ENCODE assay signal across 8 cellular contexts in genomic region chr2:172556284-172557033, GRCh38. TPM values are rescaled to one million over a fixed set of nuclear protein-coding genes. Genes with fewer than 3 reads are reported as not detected.
DNase-seq lines count a peak whose midpoint lies in the region; ATAC-seq and TF ChIP-seq lines count a peak whose summit lies in the region.

No MANE protein-coding gene starts in this region.

- CTCF ChIA-PET in activated B cell treated with CpG ODN at 0.5 μM for 24 hours (lab: Charles Lee), result no interaction called here

- peak overlapping the region; percentile 91 for H3K27ac Mint-ChIP-seq in activated B cell treated with CpG ODN at 0.5 μM for 24 hours

- H3K9me3 Mint-ChIP-seq in activated B cell treated with CpG ODN at 0.5 μM for 24 hours, result no peaks in the 10 kb centered on the region

- peak overlapping the region; percentile 92 for H3K4me3 Mint-ChIP-seq in activated B cell treated with CpG ODN at 0.5 μM for 24 hours

- no peak for TF ChIP-seq CTCF in activated B cell treated with CpG ODN at 0.5 μM for 24 hours (IDR thresholded peaks at IDR 0.05)

- intact Hi-C loops in activated B cell treated with CpG ODN at 0.5 μM for 24 hours (cut with micrococcal nuclease), result loop anchor here (1.0 to 10.0 kb wide), 12 partner anchors 36 to 1930 kb away; partner anchors contain the start of genes CDCA7, DCAF17, DYNC1I2 and GPR155
- intact Hi-C loops in left colon (cut with DNase I, micrococcal nuclease), result no loop called here

- POLR2A ChIA-PET in activated B cell treated with CpG ODN at 0.5 μM for 24 hours (lab: Charles Lee), result interaction anchor here (0.6 kb wide), 1 partner anchor 10 kb away, joined by 3 read pairs; no protein-coding TSS in a partner anchor

- H3K36me3 Mint-ChIP-seq in activated B cell treated with CpG ODN at 0.5 μM for 24 hours (ENCODE audit: low read depth), result peaks cover 10% of the 10 kb centered on the region

- peaks cover 35% of the 10 kb centered on the region for H3K4me1 Mint-ChIP-seq in activated B cell treated with CpG ODN at 0.5 μM for 24 hours

- peak; percentile 70 for ATAC-seq in HG02798 (IDR thresholded peaks at IDR 0.05; ENCODE audit: poor library complexity, unreplicated experiment)
- ATAC-seq in activated B cell treated with CpG ODN at 0.5 μM for 24 hours (ENCODE audit: low read depth), result peak; percentile 56
- peak; percentile 57 for ATAC-seq in left colon

- peak; percentile 4 for DNase-seq in NCI-H2107 (lab: John Stamatoyannopoulos, UW)
- no peak for DNase-seq in NCI-H2107 treated with DMSO at 0.1 percent for 48 hours (lab: John Stamatoyannopoulos, UW; ENCODE audit: unreplicated experiment)
- peak; percentile 16 for DNase-seq in NCI-H146 treated with DMSO at 0.1 percent for 48 hours (lab: John Stamatoyannopoulos, UW; ENCODE audit: unreplicated experiment)
- peak; percentile 69 for DNase-seq in activated B cell treated with CpG ODN at 0.5 μM for 24 hours
- peak; percentile 57 for DNase-seq in cerebellar cortex (ENCODE audit: low spot score)
- DNase-seq in left colon, result peak; percentile 71 to 81
- peak; percentile 72 for DNase-seq in stimulated activated CD4-positive, alpha-beta T cell treated with anti-CD3 and anti-CD28 coated beads, Interleukin-4, amount 100 ng/mL, for 24 hours

- no peaks in the 10 kb centered on the region for H3K27me3 Mint-ChIP-seq in activated B cell treated with CpG ODN at 0.5 μM for 24 hours

RNA-seq across cellular contexts. Expression of gene PDK1, which starts 0.6 kb away (rescaled TPM):
- total RNA-seq in activated B cell treated with CpG ODN at 0.5 μM for 24 hours (14.8 and 16.3 TPM in 2 replicates), left colon (10 to 100 TPM; 16.9 to 26.2 TPM)
